In the genomic region with DNA sequence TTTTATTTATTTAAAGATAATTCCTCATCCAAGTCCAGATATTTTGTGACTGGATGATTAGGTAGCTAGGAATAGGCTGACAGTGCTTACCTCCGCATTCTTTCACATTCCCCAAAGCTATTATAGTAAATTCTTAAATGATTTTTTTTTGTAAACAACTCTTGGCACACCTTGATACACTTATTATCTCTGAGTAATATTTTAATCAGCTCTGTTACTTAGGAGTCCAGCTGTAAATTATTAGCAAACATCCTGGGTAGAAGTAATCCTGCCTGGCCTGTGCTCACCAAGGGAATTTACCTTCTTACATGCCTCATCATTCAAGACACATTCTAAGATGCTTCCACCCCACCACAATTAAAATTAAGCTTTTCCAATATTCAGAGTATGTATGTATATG, we compare ENCODE assay signal across 20 cellular contexts.
DNase-seq lines count a peak whose midpoint lies in the region; ATAC-seq, FAIRE-seq and TF ChIP-seq lines count a peak whose summit lies in the region.
"Had no signal": no experiment of that assay in that cellular context is flagged by ENCODE, and none has a peak within 500 bp of the region (broad histone marks: within the 10 kb centered on the region; RNA-seq: fewer than 3 reads in every experiment).

No MANE protein-coding gene starts in this region.

- H3K27ac ChIP-seq in VCaP (peak overlapping the region; percentile 48), lung (ENCODE audit: low read depth in 1 of 2, low read length in 1 of 2) (no peak overlapping the region), upper lobe of right lung (no peak overlapping the region), right cardiac atrium (ENCODE audit: low read length) (no peak overlapping the region)
- H3K27ac ChIP-seq: RWPE1 had no signal

- ATAC-seq in lung (ENCODE audit: insufficient read depth, low FRiP score) (peak; percentile 66), upper lobe of right lung (peak; percentile 31), right cardiac atrium (no peak)
- no peak for ATAC-seq in stimulated activated memory B cell treated with anti-CD40 and anti-IgM and Interleukin-4, amounts not matched to agents 10 μg/mL and 1 μg/mL and 100 μg/mL, for 72 hours
- ATAC-seq: Panc1 had no signal

- no peak for TF ChIP-seq CTCF in VCaP (conservative IDR thresholded peaks at IDR 0.05)
- no peak for TF ChIP-seq CTCF in lung (IDR thresholded peaks at IDR 0.05; ENCODE audit: control extremely low read depth, extremely low read depth)
- TF ChIP-seq CTCF in upper lobe of right lung (IDR thresholded peaks at IDR 0.05), result no peak
- TF ChIP-seq CTCF in GM13976 (IDR thresholded peaks at IDR 0.05; ENCODE audit: borderline replicate concordance, control extremely low read depth, extremely low read depth, insufficient read depth, missing control alignments), result no peak

- no peaks in the 10 kb centered on the region for H3K9me3 Mint-ChIP-seq in stimulated activated memory B cell treated with anti-CD40 and anti-IgM and Interleukin-4, amounts not matched to agents 10 μg/mL and 1 μg/mL and 100 μg/mL, for 72 hours
- H3K9me3 Mint-ChIP-seq: H9 had no signal

- H3K4me1 ChIP-seq in lung (ENCODE audit: control insufficient read depth in 2 of 2, insufficient read depth in 2 of 2, low read length in 2 of 2) (no peaks in the 10 kb centered on the region), upper lobe of right lung (no peaks in the 10 kb centered on the region), right cardiac atrium (ENCODE audit: control insufficient read depth, insufficient read depth, low read length) (no peaks in the 10 kb centered on the region)

- H3K4me3 Mint-ChIP-seq in stimulated activated memory B cell treated with anti-CD40 and anti-IgM and Interleukin-4, amounts not matched to agents 10 μg/mL and 1 μg/mL and 100 μg/mL, for 72 hours, result no peak overlapping the region
- H3K4me3 Mint-ChIP-seq: H9 had no signal

- in situ Hi-C loops in GM13976 (cut with MboI; ENCODE audit: low sequenced_read_pairs, unreplicated experiment), result no loop called here

- H3K4me3 ChIP-seq in lung (no peak overlapping the region), upper lobe of right lung (no peak overlapping the region), right cardiac atrium (ENCODE audit: low read length) (no peak overlapping the region)

- WGBS in lung, 2 donors, result 81 to 91% methylated on average over 1 of the region's 1 CpG
- 100% methylated on average over 1 of the region's 1 CpG for WGBS in right cardiac atrium

- peak; percentile 77 for FAIRE-seq in islet of Langerhans (lab: Jason Lieb, UNC)
- FAIRE-seq: GM18507 had no signal

- no peaks in the 10 kb centered on the region for H3K36me3 ChIP-seq in lung (ENCODE audit: control insufficient read depth in 2 of 2, insufficient read depth in 2 of 2, low read length in 2 of 2)
- H3K36me3 ChIP-seq in upper lobe of right lung, result no peaks in the 10 kb centered on the region

- H3K27me3 Mint-ChIP-seq in stimulated activated memory B cell treated with anti-CD40 and anti-IgM and Interleukin-4, amounts not matched to agents 10 μg/mL and 1 μg/mL and 100 μg/mL, for 72 hours, result no peaks in the 10 kb centered on the region

- DNase-seq in lung (ENCODE audit: low spot score) (no peak), upper lobe of right lung (no peak), right cardiac atrium (no peak), GM13976 (ENCODE audit: low spot score) (no peak)
- DNase-seq: DMS153, H9, KBM-7, MV-4-11, NCI-H1105, NCI-H1436 treated with DMSO at 0.1 percent for 48 hours, NCI-H2029, NCI-H2227 treated with DMSO at 0.1 percent for 48 hours, NCI-H526 treated with DMSO at 0.1 percent for 48 hours, SHP77 had no signal

- intact Hi-C loops in upper lobe of right lung (cut with DNase I) (no loop called here), right cardiac atrium (cut with DNase I) (no loop called here)

- peaks cover 5% of the 10 kb centered on the region for H3K36me3 Mint-ChIP-seq in stimulated activated memory B cell treated with anti-CD40 and anti-IgM and Interleukin-4, amounts not matched to agents 10 μg/mL and 1 μg/mL and 100 μg/mL, for 72 hours

- H3K27ac Mint-ChIP-seq in stimulated activated memory B cell treated with anti-CD40 and anti-IgM and Interleukin-4, amounts not matched to agents 10 μg/mL and 1 μg/mL and 100 μg/mL, for 72 hours, result no peak overlapping the region
- H3K27ac Mint-ChIP-seq: H9 had no signal

- H3K9me3 ChIP-seq in lung (ENCODE audit: control insufficient read depth in 2 of 2, insufficient read depth in 1 of 2, low read length in 1 of 2) (no peaks in the 10 kb centered on the region), upper lobe of right lung (no peaks in the 10 kb centered on the region), right cardiac atrium (ENCODE audit: control insufficient read depth, low read length) (no peaks in the 10 kb centered on the region)

- H3K27me3 ChIP-seq in lung (ENCODE audit: control insufficient read depth, insufficient read depth), result no peaks in the 10 kb centered on the region
- no peaks in the 10 kb centered on the region for H3K27me3 ChIP-seq in upper lobe of right lung
- H3K27me3 ChIP-seq in right cardiac atrium (ENCODE audit: control insufficient read depth, insufficient read depth), result no peaks in the 10 kb centered on the region

- peaks cover 6% of the 10 kb centered on the region for H3K4me1 Mint-ChIP-seq in stimulated activated memory B cell treated with anti-CD40 and anti-IgM and Interleukin-4, amounts not matched to agents 10 μg/mL and 1 μg/mL and 100 μg/mL, for 72 hours

Comparison
In these comparisons a context has a peak if more than half of its experiments do, and no peak if none do; other contexts are left out.
1. ATAC-seq: peak in lung (single experiment) and upper lobe of right lung (single experiment); none in stimulated activated memory B cell treated with anti-CD40 and anti-IgM and Interleukin-4, amounts not matched to agents 10 μg/mL and 1 μg/mL and 100 μg/mL, for 72 hours (single experiment) and right cardiac atrium (0 of 2).